ENCODE assay signal across 24 cellular contexts in genomic region chr13:98556417-98556816, GRCh38. TPM values are rescaled to one million over a fixed set of nuclear protein-coding genes. Genes with fewer than 3 reads are reported as not detected.
DNase-seq lines count a peak whose midpoint lies in the region; ATAC-seq, FAIRE-seq and TF ChIP-seq lines count a peak whose summit lies in the region.
"Had no signal": no experiment of that assay in that cellular context is flagged by ENCODE, and none has a peak within 500 bp of the region (broad histone marks: within the 10 kb centered on the region; RNA-seq: fewer than 3 reads in every experiment).

No MANE protein-coding gene starts in this region.

- CTCF ChIA-PET in activated CD8-positive, alpha-beta T cell treated with anti-CD3 and anti-CD28 coated beads for 36 hours (lab: Charles Lee), result interaction anchor here (1.3 to 2.7 kb wide), 4 partner anchors 15 to 111 kb away, joined by 4 to 10 read pairs (median 6); no protein-coding TSS in a partner anchor
- CTCF ChIA-PET in activated CD8-positive, alpha-beta T cell treated with anti-CD3 and anti-CD28 coated beads, Interleukin-2, amount 10 ng/mL, durations not matched to agents 7 days and 5 days (lab: Charles Lee), result interaction anchor here (0.9 to 1.1 kb wide), 3 partner anchors 8 to 90 kb away, joined by 3 to 4 read pairs (median 3); no protein-coding TSS in a partner anchor

- no peak for TF ChIP-seq CTCF in activated CD8-positive, alpha-beta T cell treated with anti-CD3 and anti-CD28 coated beads for 36 hours (IDR thresholded peaks at IDR 0.05)
- no peak for TF ChIP-seq CTCF in sigmoid colon (IDR thresholded peaks at IDR 0.05)
- no peak for TF ChIP-seq CTCF in D721Med (IDR thresholded peaks at IDR 0.05; ENCODE audit: insufficient read depth, missing control alignments)

- peak overlapping the region; percentile 5 for H3K27ac ChIP-seq in effector memory CD4-positive, alpha-beta T cell (ENCODE audit: insufficient read depth, low read length, poor library complexity, severe bottlenecking)
- H3K27ac ChIP-seq in sigmoid colon, result no peak overlapping the region
- H3K27ac ChIP-seq: colonic mucosa, parathyroid adenoma, uterus had no signal

- no peaks in the 10 kb centered on the region for H3K27me3 Mint-ChIP-seq in activated CD8-positive, alpha-beta T cell treated with anti-CD3 and anti-CD28 coated beads for 36 hours
- H3K27me3 Mint-ChIP-seq in activated CD8-positive, alpha-beta T cell treated with anti-CD3 and anti-CD28 coated beads, Interleukin-2, amount 10 ng/mL, durations not matched to agents 7 days and 5 days (ENCODE audit: low read depth), result no peaks in the 10 kb centered on the region

- no peak overlapping the region for H3K4me3 Mint-ChIP-seq in activated CD8-positive, alpha-beta T cell treated with anti-CD3 and anti-CD28 coated beads for 36 hours
- no peak overlapping the region for H3K4me3 Mint-ChIP-seq in activated CD8-positive, alpha-beta T cell treated with anti-CD3 and anti-CD28 coated beads, Interleukin-2, amount 10 ng/mL, durations not matched to agents 7 days and 5 days
- H3K4me3 Mint-ChIP-seq: natural killer cell had no signal

- no peak for DNase-seq in activated CD8-positive, alpha-beta T cell treated with anti-CD3 and anti-CD28 coated beads for 36 hours
- DNase-seq in activated CD8-positive, alpha-beta T cell treated with anti-CD3 and anti-CD28 coated beads, Interleukin-2, amount 10 ng/mL, durations not matched to agents 7 days and 5 days, result no peak
- no peak for DNase-seq in GM12892 (ENCODE audit: insufficient read length)
- DNase-seq in effector memory CD4-positive, alpha-beta T cell, result no peak
- peak; percentile 52 for DNase-seq in sigmoid colon
- DNase-seq in SIG-M5 (lab: John Stamatoyannopoulos, UW), result no peak
- DNase-seq in D721Med (ENCODE audit: insufficient read length, low spot score), result no peak
- DNase-seq in midbrain (lab: John Stamatoyannopoulos, UW), result no peak
- DNase-seq: C1 segment of cervical spinal cord; colonic mucosa; glutamatergic neuron; MG63; natural killer cell; NCI-H1436; NCI-H510A treated with DMSO at 0.1 percent for 48 hours; stimulated activated CD8-positive, alpha-beta memory T cell treated with anti-CD3 and anti-CD28 coated beads, Interleukin-4, amount 100 ng/mL, for 48 hours; substantia nigra; uterus had no signal

- no peaks in the 10 kb centered on the region for H3K27me3 ChIP-seq in effector memory CD4-positive, alpha-beta T cell (replicated peaks; ENCODE audit: control insufficient read depth, insufficient read depth, low read length, poor library complexity, severe bottlenecking)
- no peaks in the 10 kb centered on the region for H3K27me3 ChIP-seq in sigmoid colon
- H3K27me3 ChIP-seq: colonic mucosa, MG63, uterus had no signal

- WGBS in sigmoid colon, 2 donors, result 78 to 84% methylated on average over 2 of the region's 2 CpGs

- TF ChIP-seq EP300 in sigmoid colon (IDR thresholded peaks at IDR 0.05), result no peak

- peaks cover 68% of the 10 kb centered on the region for H3K4me1 Mint-ChIP-seq in activated CD8-positive, alpha-beta T cell treated with anti-CD3 and anti-CD28 coated beads for 36 hours (ENCODE audit: low read depth)
- peaks cover 70% of the 10 kb centered on the region for H3K4me1 Mint-ChIP-seq in activated CD8-positive, alpha-beta T cell treated with anti-CD3 and anti-CD28 coated beads, Interleukin-2, amount 10 ng/mL, durations not matched to agents 7 days and 5 days (ENCODE audit: low read depth)

- peak overlapping the region; percentile 19 for H3K4me3 ChIP-seq in effector memory CD4-positive, alpha-beta T cell (ENCODE audit: insufficient read depth, low read depth, low read length, poor library complexity, severe bottlenecking)
- no peak overlapping the region for H3K4me3 ChIP-seq in sigmoid colon
- H3K4me3 ChIP-seq: colonic mucosa, HAP-1, K562, MG63, uterus had no signal

- no peaks in the 10 kb centered on the region for H3K9me3 ChIP-seq in effector memory CD4-positive, alpha-beta T cell (ENCODE audit: control insufficient read depth, low read length)
- no peaks in the 10 kb centered on the region for H3K9me3 ChIP-seq in sigmoid colon
- H3K9me3 ChIP-seq: colonic mucosa, HAP-1, MG63, uterus had no signal

- no peak for ATAC-seq in activated CD8-positive, alpha-beta T cell treated with anti-CD3 and anti-CD28 coated beads for 36 hours
- no peak for ATAC-seq in activated CD8-positive, alpha-beta T cell treated with anti-CD3 and anti-CD28 coated beads, Interleukin-2, amount 10 ng/mL, durations not matched to agents 7 days and 5 days
- ATAC-seq: natural killer cell, sciatic nerve had no signal

- POLR2A ChIA-PET in activated CD8-positive, alpha-beta T cell treated with anti-CD3 and anti-CD28 coated beads for 36 hours (lab: Charles Lee), result interaction anchor here (1.2 to 1.8 kb wide), 2 partner anchors 9 to 10 kb away, joined by 3 to 4 read pairs; no protein-coding TSS in a partner anchor
- POLR2A ChIA-PET in activated CD8-positive, alpha-beta T cell treated with anti-CD3 and anti-CD28 coated beads, Interleukin-2, amount 10 ng/mL, durations not matched to agents 7 days and 5 days (lab: Charles Lee), result no interaction called here

- intact Hi-C loops in activated CD8-positive, alpha-beta T cell treated with anti-CD3 and anti-CD28 coated beads for 36 hours (cut with micrococcal nuclease), result no loop called here
- intact Hi-C loops in sigmoid colon (cut with DNase I), result no loop called here

- H3K4me1 ChIP-seq in effector memory CD4-positive, alpha-beta T cell (ENCODE audit: control insufficient read depth, insufficient read depth, low read length, poor library complexity, severe bottlenecking), result peaks cover 38% of the 10 kb centered on the region
- H3K4me1 ChIP-seq in sigmoid colon, result peaks cover 0 to 70% (median 65%) of the 10 kb centered on the region in 4 donors
- H3K4me1 ChIP-seq: parathyroid adenoma had no signal

- no peak for TF ChIP-seq POLR2A in GM12892 (IDR thresholded peaks at IDR 0.05; ENCODE audit: low read depth, low read length)
- TF ChIP-seq POLR2A in sigmoid colon (IDR thresholded peaks at IDR 0.05), result no peak

- H3K36me3 ChIP-seq in effector memory CD4-positive, alpha-beta T cell (ENCODE audit: control insufficient read depth, insufficient read depth, low read length), result no peaks in the 10 kb centered on the region
- H3K36me3 ChIP-seq in sigmoid colon, result no peaks in the 10 kb centered on the region
- H3K36me3 ChIP-seq: colonic mucosa, uterus had no signal

- no peaks in the 10 kb centered on the region for H3K9me3 Mint-ChIP-seq in activated CD8-positive, alpha-beta T cell treated with anti-CD3 and anti-CD28 coated beads for 36 hours
- no peaks in the 10 kb centered on the region for H3K9me3 Mint-ChIP-seq in activated CD8-positive, alpha-beta T cell treated with anti-CD3 and anti-CD28 coated beads, Interleukin-2, amount 10 ng/mL, durations not matched to agents 7 days and 5 days (ENCODE audit: insufficient read depth)
- H3K9me3 Mint-ChIP-seq: natural killer cell had no signal

- H3K27ac Mint-ChIP-seq in activated CD8-positive, alpha-beta T cell treated with anti-CD3 and anti-CD28 coated beads for 36 hours, result peak overlapping the region; percentile 36
- no peak overlapping the region for H3K27ac Mint-ChIP-seq in activated CD8-positive, alpha-beta T cell treated with anti-CD3 and anti-CD28 coated beads, Interleukin-2, amount 10 ng/mL, durations not matched to agents 7 days and 5 days

- FAIRE-seq in GM12892 (lab: Jason Lieb, UNC), result peak; percentile 30
- no peak for FAIRE-seq in D721Med (lab: Jason Lieb, UNC)
- FAIRE-seq: endometrium, G401.6, K562 had no signal

- H3K36me3 Mint-ChIP-seq in activated CD8-positive, alpha-beta T cell treated with anti-CD3 and anti-CD28 coated beads for 36 hours (ENCODE audit: low read depth), result peaks cover 42% of the 10 kb centered on the region
- H3K36me3 Mint-ChIP-seq in activated CD8-positive, alpha-beta T cell treated with anti-CD3 and anti-CD28 coated beads, Interleukin-2, amount 10 ng/mL, durations not matched to agents 7 days and 5 days (ENCODE audit: low read depth), result peaks cover 46% of the 10 kb centered on the region
- H3K36me3 Mint-ChIP-seq: natural killer cell had no signal

RNA-seq across cellular contexts. Expression of gene STK24, which starts 20.5 kb away (rescaled TPM):
- total RNA-seq in activated CD8-positive, alpha-beta T cell treated with anti-CD3 and anti-CD28 coated beads for 36 hours, result 100 to 1,000 TPM; 118 TPM
- 100 to 1,000 TPM; 140 to 151 TPM for total RNA-seq in activated CD8-positive, alpha-beta T cell treated with anti-CD3 and anti-CD28 coated beads, Interleukin-2, amount 10 ng/mL, durations not matched to agents 7 days and 5 days
- 63.2 TPM for polyA plus RNA-seq in GM12892 (2012; ENCODE audit: missing spikeins)
- total RNA-seq in sigmoid colon, result 10 to 100 TPM; 59.7 to 78.9 (median 64.4) TPM
- polyA plus RNA-seq in sigmoid colon, result 100 to 1,000 TPM; 104 to 200 (median 118) TPM
